In genomic region chr7:128120116-128120515, GRCh38 we compare ENCODE assay signal across 15 cellular contexts.
A peak's percentile ranks its signal among the peaks of the same experiment; 100 is the strongest.
DNase-seq lines count a peak whose midpoint lies in the region; TF ChIP-seq lines count a peak whose summit lies in the region.
"Had no signal": no experiment of that assay in that cellular context is flagged by ENCODE, and none has a peak within 500 bp of the region (broad histone marks: within the 10 kb centered on the region; RNA-seq: fewer than 3 reads in every experiment).

No MANE protein-coding gene starts in this region.

- no peak overlapping the region for H3K4me3 ChIP-seq in coronary artery
- H3K4me3 ChIP-seq: GM23338 had no signal

- H3K4me3 Mint-ChIP-seq in osteocyte (ENCODE audit: unreplicated experiment), result no peak overlapping the region
- H3K4me3 Mint-ChIP-seq: GM23338, H9 had no signal

- H3K4me1 Mint-ChIP-seq in osteocyte (ENCODE audit: unreplicated experiment), result peaks cover 14% of the 10 kb centered on the region

- no peak overlapping the region for H3K27ac Mint-ChIP-seq in osteocyte (ENCODE audit: unreplicated experiment)
- H3K27ac Mint-ChIP-seq: CD4-positive, alpha-beta memory T cell; GM23338; H9 had no signal

- H3K27me3 Mint-ChIP-seq in osteocyte (ENCODE audit: unreplicated experiment), result peaks cover 21% of the 10 kb centered on the region

- peak; percentile 14 for DNase-seq in coronary artery (ENCODE audit: low spot score)
- DNase-seq in ecto neural progenitor cell (ENCODE audit: low spot score), result peak; percentile 26
- DNase-seq in osteocyte (ENCODE audit: extremely low spot score, unreplicated experiment), result peak; percentile 49
- no peak for DNase-seq in NCI-H446 treated with DMSO at 0.1 percent for 48 hours (lab: John Stamatoyannopoulos, UW)
- DNase-seq in germinal center (ENCODE audit: low spot score), result no peak
- no peak for DNase-seq in NCI-H510A treated with DMSO at 0.1 percent for 48 hours (lab: John Stamatoyannopoulos, UW)
- DNase-seq: C1 segment of cervical spinal cord; Calu3; CD4-positive, alpha-beta memory T cell; COR-L47; DMS53; DMS79 treated with DMSO at 0.1 percent for 48 hours; GF-D8; H9 had no signal

- no peaks in the 10 kb centered on the region for H3K36me3 Mint-ChIP-seq in osteocyte (ENCODE audit: unreplicated experiment)
- H3K36me3 Mint-ChIP-seq: CD4-positive, alpha-beta memory T cell had no signal

- no peaks in the 10 kb centered on the region for H3K9me3 Mint-ChIP-seq in osteocyte (ENCODE audit: unreplicated experiment)
- H3K9me3 Mint-ChIP-seq: GM23338, H9 had no signal

- TF ChIP-seq CTCF in coronary artery (IDR thresholded peaks at IDR 0.05) (no peak), osteocyte (IDR thresholded peaks at IDR 0.05) (no peak)

- H3K27ac ChIP-seq in coronary artery, result no peak overlapping the region

Comparison
In these comparisons a context has a peak if more than half of its experiments do, and no peak if none do; other contexts are left out.
1. DNase-seq: peak in coronary artery (single experiment), ecto neural progenitor cell (single experiment) and osteocyte (single experiment); none in NCI-H446 treated with DMSO at 0.1 percent for 48 hours (single experiment), germinal center (single experiment) and NCI-H510A treated with DMSO at 0.1 percent for 48 hours (single experiment).